ENCODE assay signal across 1 cellular context in genomic region chr11:75518771-75519653, GRCh38.
TF ChIP-seq lines count a peak whose summit lies in the region.

No MANE protein-coding gene starts in this region.

TF ChIP-seq in HepG2, 621 proteins besides CTCF, POLR2A, EP300 and RAD21:
- 0 out of 2 replicates have a peak, but pooled peaks have one; percentile 19 for TF ChIP-seq ZNF292 (CRISPR knock-in tag; IDR thresholded peaks at IDR 0.05; ENCODE audit: borderline replicate concordance, low read depth)
- TF ChIP-seq ZNF687 (CRISPR knock-in tag; IDR thresholded peaks at IDR 0.05) = peak; percentile 51
- no peak for TF ChIP-seq STAT6 (CRISPR knock-in tag; IDR thresholded peaks at IDR 0.05; ENCODE audit: borderline replicate concordance)
- TF ChIP-seq ZEB1 (IDR thresholded peaks at IDR 0.05; ENCODE audit: insufficient replicate concordance, low read depth) = peak; percentile 20
- peak; percentile 94 for TF ChIP-seq ZFP36 (IDR thresholded peaks at IDR 0.05; ENCODE audit: borderline replicate concordance, low read depth, low read length, partially characterized antibody)
- TF ChIP-seq ZMYM3 (CRISPR knock-in tag; IDR thresholded peaks at IDR 0.05) = peak; percentile 89
- peak; percentile 80 for TF ChIP-seq RBAK (CRISPR knock-in tag; IDR thresholded peaks at IDR 0.05)
- TF ChIP-seq ARNT (IDR thresholded peaks at IDR 0.05) = no peak
- TF ChIP-seq HES4 (CRISPR knock-in tag; IDR thresholded peaks at IDR 0.05; ENCODE audit: borderline replicate concordance) = no peak
